ENCODE assay signal across 11 cellular contexts in genomic region chr6:6717953-6718352, GRCh38.
DNase-seq lines count a peak whose midpoint lies in the region; ATAC-seq, FAIRE-seq and TF ChIP-seq lines count a peak whose summit lies in the region.
"Had no signal": no experiment of that assay in that cellular context is flagged by ENCODE, and none has a peak within 500 bp of the region (broad histone marks: within the 10 kb centered on the region; RNA-seq: fewer than 3 reads in every experiment).

No MANE protein-coding gene starts in this region.

- peaks cover 8% of the 10 kb centered on the region for H3F3A ChIP-seq in GM23248 (ENCODE audit: insufficient read depth)

- H3K9me1 ChIP-seq in endothelial cell of umbilical vein (replicated peaks; ENCODE audit: control insufficient read depth, extremely low read depth, insufficient read depth, low read length), result no peaks in the 10 kb centered on the region

- H3K9me2 ChIP-seq in GM23248 (ENCODE audit: insufficient read depth), result no peaks in the 10 kb centered on the region

- H2AFZ ChIP-seq in endothelial cell of umbilical vein (ENCODE audit: low read depth, low read length) (peak overlapping the region; percentile 30), GM23248 (no peak overlapping the region)

- BruUV-seq in endothelial cell of umbilical vein (replicated peaks; lab: Mats Ljungman, UMichigan), result no TSS peak

- dilution Hi-C loops in endothelial cell of umbilical vein (cut with MboI; ENCODE audit: extremely low pct_ligation_motif_present, low sequenced_read_pairs), result no loop called here

- DNase-seq in GF-D8 (lab: John Stamatoyannopoulos, UW), result peak; percentile 79
- DNase-seq in NOMO-1 treated with DMSO at 0.1 percent for 48 hours (lab: John Stamatoyannopoulos, UW; ENCODE audit: unreplicated experiment), result peak; percentile 67
- peak; percentile 74 for DNase-seq in endothelial cell of umbilical vein (ENCODE audit: low read depth, low spot score)
- peak; percentile 74 for DNase-seq in mesenteric fat pad (ENCODE audit: low spot score)
- no peak for DNase-seq in HT-29 (ENCODE audit: low spot score)
- no peak for DNase-seq in GM23248
- DNase-seq: CD8-positive, alpha-beta memory T cell; NCI-H526 treated with DMSO at 0.1 percent for 48 hours had no signal

- TF ChIP-seq CTCF in endothelial cell of umbilical vein (IDR thresholded peaks at IDR 0.05; ENCODE audit: extremely low read depth in 1 of 2, insufficient read depth in 1 of 2, low read depth in 1 of 2, low read length in 2 of 2), result no peak

- ATAC-seq in GM18907 (IDR thresholded peaks at IDR 0.05; ENCODE audit: unreplicated experiment) (no peak), GM18909 (IDR thresholded peaks at IDR 0.05; ENCODE audit: poor library complexity, unreplicated experiment) (no peak)

- in situ Hi-C loops in GM23248 (cut with MboI), result no loop called here

- no peaks in the 10 kb centered on the region for H3K4me1 ChIP-seq in endothelial cell of umbilical vein (ENCODE audit: control insufficient read depth, extremely low read depth, insufficient read depth, low read length)
- H3K4me1 ChIP-seq in GM23248 (ENCODE audit: insufficient read depth), result peaks cover 12% of the 10 kb centered on the region
- H3K4me1 ChIP-seq: HAP-1 had no signal

- H3K79me2 ChIP-seq in endothelial cell of umbilical vein (ENCODE audit: control insufficient read depth, insufficient read depth, low read length) (no peaks in the 10 kb centered on the region), GM23248 (ENCODE audit: insufficient read depth) (no peaks in the 10 kb centered on the region)

- POLR2A ChIA-PET in endothelial cell of umbilical vein (lab: Charles Lee), result no interaction called here

- H3K4me3 ChIP-seq in endothelial cell of umbilical vein (replicated peaks in 1 of 3; ENCODE audit: insufficient read depth in 1 of 3, low read depth in 1 of 3, low read length in 3 of 3), result no peak overlapping the region
- H3K4me3 ChIP-seq in GM23248, result no peak overlapping the region
- H3K4me3 ChIP-seq: HAP-1 had no signal

- H4K20me1 ChIP-seq in endothelial cell of umbilical vein (replicated peaks; ENCODE audit: control insufficient read depth, extremely low read depth, insufficient read depth, low read length) (no peaks in the 10 kb centered on the region), GM23248 (ENCODE audit: insufficient read depth) (no peaks in the 10 kb centered on the region)

- H3K9ac ChIP-seq in endothelial cell of umbilical vein (replicated peaks; ENCODE audit: extremely low read depth, insufficient read depth, low read length), result no peak overlapping the region
- H3K9ac ChIP-seq in GM23248, result no peak overlapping the region

- TF ChIP-seq POLR2A in endothelial cell of umbilical vein (IDR thresholded peaks at IDR 0.05; ENCODE audit: low read depth, low read length), result no peak

- H3K9me3 ChIP-seq in endothelial cell of umbilical vein (replicated peaks; ENCODE audit: control insufficient read depth, insufficient read depth, low read length) (no peaks in the 10 kb centered on the region), GM23248 (ENCODE audit: low read depth) (no peaks in the 10 kb centered on the region)
- H3K9me3 ChIP-seq: HAP-1 had no signal

- WGBS in GM23248 (ENCODE audit: low coverage in 1 of 2, low lambda C conversion rate in 2 of 2, missing lambda C conversion rate in 2 of 2), 2 experiments, result 79 to 81% methylated on average over 3 of the region's 3 CpGs

- peak; percentile 55 for FAIRE-seq in endothelial cell of umbilical vein (lab: Jason Lieb, UNC)

- H3K27ac ChIP-seq in endothelial cell of umbilical vein (ENCODE audit: insufficient read depth, low read depth, low read length), result no peak overlapping the region
- H3K27ac ChIP-seq in GM23248, result no peak overlapping the region

- H3K36me3 ChIP-seq in endothelial cell of umbilical vein (ENCODE audit: control insufficient read depth in 2 of 2, extremely low read depth in 1 of 2, insufficient read depth in 2 of 2, low read length in 2 of 2) (no peaks in the 10 kb centered on the region), GM23248 (ENCODE audit: low read depth) (no peaks in the 10 kb centered on the region)
- H3K36me3 ChIP-seq: HAP-1 had no signal

- intact Hi-C loops in endothelial cell of umbilical vein (cut with micrococcal nuclease), result no loop called here

- H3K4me2 ChIP-seq in endothelial cell of umbilical vein (ENCODE audit: insufficient read depth, low read length) (no peak overlapping the region), GM23248 (ENCODE audit: unreplicated experiment) (no peak overlapping the region)

- CTCF ChIA-PET in endothelial cell of umbilical vein (lab: Charles Lee), result interaction anchor here (1.2 to 4.0 kb wide), 3 partner anchors 9 to 21 kb away, joined by 3 to 34 read pairs (median 6); no protein-coding TSS in a partner anchor

- H3K27me3 ChIP-seq in endothelial cell of umbilical vein (ENCODE audit: control insufficient read depth in 2 of 2, insufficient read depth in 2 of 2, low read length in 2 of 2) (no peaks in the 10 kb centered on the region), GM23248 (replicated peaks; ENCODE audit: insufficient read depth) (no peaks in the 10 kb centered on the region)

TF ChIP-seq in endothelial cell of umbilical vein, 7 proteins besides CTCF, POLR2A, EP300 and RAD21:
- TF ChIP-seq FOS (IDR thresholded peaks at IDR 0.05; ENCODE audit: borderline replicate concordance, insufficient read depth, low read length) (no peak), EZH2 (IDR thresholded peaks at IDR 0.05; ENCODE audit: borderline replicate concordance, low read depth, low read length, severe bottlenecking) (no peak), MYC (IDR thresholded peaks at IDR 0.05; ENCODE audit: low read depth, low read length) (no peak), JUN (IDR thresholded peaks at IDR 0.05; ENCODE audit: borderline replicate concordance, insufficient read depth, insufficient read length, low read depth) (no peak)

Comparison
In these comparisons a context has a peak if more than half of its experiments do, and no peak if none do; other contexts are left out.
1. DNase-seq: peak in GF-D8 (single experiment), NOMO-1 treated with DMSO at 0.1 percent for 48 hours (single experiment), endothelial cell of umbilical vein (single experiment) and mesenteric fat pad (single experiment); none in HT-29 (single experiment) and GM23248 (single experiment).